Comparison of ENCODE assay signal across 1 cellular context in the genomic region with DNA sequence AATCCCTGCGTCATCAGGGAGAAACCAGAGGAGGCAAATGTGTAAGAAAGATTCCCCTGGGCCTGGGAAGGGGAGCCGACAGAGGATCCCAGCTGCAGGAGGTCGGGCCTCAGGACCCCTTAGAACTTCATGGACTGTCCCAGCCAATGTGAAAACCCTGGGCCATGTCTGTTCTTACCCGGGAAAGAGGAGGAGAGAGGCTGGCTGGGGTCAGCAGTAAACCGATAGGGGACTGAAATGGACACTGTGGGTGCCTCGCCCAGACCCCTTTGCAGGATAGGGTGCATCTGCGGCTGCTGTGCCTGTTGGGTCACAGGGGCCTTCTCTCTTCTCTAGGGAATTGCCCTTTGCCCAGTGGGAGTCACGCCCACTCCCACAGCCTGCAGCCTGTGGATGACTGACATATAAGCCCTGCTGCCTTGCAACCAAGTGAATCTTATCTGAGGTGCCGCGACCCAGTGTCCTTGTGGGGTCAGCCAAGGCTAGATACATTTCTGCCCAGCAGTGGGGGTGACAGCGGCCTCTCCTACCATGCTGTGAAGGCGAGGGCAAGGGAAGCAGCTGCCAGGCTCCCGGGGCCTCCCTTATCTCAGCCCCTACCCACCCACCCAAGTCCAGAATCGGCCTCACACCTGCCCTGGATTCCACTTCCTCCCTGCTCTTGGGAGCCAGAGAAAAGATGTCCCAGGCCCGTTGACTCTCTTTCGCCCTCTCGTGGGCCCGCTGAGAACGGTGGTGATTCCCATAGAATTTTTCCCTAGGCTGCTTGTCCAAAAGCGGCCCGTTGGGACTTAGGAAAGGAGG.
TF ChIP-seq lines count a peak whose summit lies in the region.

No MANE protein-coding gene starts in this region.

TF ChIP-seq in HepG2, 621 proteins besides CTCF, POLR2A, EP300 and RAD21 (continues in another document):
- TF ChIP-seq, protein P1, sequence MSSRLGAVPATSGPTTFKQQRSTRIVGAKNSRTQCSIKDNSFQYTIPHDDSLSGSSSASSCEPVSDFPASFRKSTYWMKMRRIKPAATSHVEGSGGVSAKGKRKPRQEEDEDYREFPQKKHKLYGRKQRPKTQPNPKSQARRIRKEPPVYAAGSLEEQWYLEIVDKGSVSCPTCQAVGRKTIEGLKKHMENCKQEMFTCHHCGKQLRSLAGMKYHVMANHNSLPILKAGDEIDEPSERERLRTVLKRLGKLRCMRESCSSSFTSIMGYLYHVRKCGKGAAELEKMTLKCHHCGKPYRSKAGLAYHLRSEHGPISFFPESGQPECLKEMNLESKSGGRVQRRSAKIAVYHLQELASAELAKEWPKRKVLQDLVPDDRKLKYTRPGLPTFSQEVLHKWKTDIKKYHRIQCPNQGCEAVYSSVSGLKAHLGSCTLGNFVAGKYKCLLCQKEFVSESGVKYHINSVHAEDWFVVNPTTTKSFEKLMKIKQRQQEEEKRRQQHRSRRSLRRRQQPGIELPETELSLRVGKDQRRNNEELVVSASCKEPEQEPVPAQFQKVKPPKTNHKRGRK (CRISPR knock-in tag; IDR thresholded peaks at IDR 0.05) = peak; percentile 67; the same call in 1 of the 2 replicates
- TF ChIP-seq ZEB1 (IDR thresholded peaks at IDR 0.05; ENCODE audit: insufficient replicate concordance, low read depth) = no peak
- TF ChIP-seq, protein P2, sequence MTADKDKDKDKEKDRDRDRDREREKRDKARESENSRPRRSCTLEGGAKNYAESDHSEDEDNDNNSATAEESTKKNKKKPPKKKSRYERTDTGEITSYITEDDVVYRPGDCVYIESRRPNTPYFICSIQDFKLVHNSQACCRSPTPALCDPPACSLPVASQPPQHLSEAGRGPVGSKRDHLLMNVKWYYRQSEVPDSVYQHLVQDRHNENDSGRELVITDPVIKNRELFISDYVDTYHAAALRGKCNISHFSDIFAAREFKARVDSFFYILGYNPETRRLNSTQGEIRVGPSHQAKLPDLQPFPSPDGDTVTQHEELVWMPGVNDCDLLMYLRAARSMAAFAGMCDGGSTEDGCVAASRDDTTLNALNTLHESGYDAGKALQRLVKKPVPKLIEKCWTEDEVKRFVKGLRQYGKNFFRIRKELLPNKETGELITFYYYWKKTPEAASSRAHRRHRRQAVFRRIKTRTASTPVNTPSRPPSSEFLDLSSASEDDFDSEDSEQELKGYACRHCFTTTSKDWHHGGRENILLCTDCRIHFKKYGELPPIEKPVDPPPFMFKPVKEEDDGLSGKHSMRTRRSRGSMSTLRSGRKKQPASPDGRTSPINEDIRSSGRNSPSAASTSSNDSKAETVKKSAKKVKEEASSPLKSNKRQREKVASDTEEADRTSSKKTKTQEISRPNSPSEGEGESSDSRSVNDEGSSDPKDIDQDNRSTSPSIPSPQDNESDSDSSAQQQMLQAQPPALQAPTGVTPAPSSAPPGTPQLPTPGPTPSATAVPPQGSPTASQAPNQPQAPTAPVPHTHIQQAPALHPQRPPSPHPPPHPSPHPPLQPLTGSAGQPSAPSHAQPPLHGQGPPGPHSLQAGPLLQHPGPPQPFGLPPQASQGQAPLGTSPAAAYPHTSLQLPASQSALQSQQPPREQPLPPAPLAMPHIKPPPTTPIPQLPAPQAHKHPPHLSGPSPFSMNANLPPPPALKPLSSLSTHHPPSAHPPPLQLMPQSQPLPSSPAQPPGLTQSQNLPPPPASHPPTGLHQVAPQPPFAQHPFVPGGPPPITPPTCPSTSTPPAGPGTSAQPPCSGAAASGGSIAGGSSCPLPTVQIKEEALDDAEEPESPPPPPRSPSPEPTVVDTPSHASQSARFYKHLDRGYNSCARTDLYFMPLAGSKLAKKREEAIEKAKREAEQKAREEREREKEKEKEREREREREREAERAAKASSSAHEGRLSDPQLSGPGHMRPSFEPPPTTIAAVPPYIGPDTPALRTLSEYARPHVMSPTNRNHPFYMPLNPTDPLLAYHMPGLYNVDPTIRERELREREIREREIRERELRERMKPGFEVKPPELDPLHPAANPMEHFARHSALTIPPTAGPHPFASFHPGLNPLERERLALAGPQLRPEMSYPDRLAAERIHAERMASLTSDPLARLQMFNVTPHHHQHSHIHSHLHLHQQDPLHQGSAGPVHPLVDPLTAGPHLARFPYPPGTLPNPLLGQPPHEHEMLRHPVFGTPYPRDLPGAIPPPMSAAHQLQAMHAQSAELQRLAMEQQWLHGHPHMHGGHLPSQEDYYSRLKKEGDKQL (CRISPR knock-in tag; IDR thresholded peaks at IDR 0.05; ENCODE audit: low read depth) = no peak
- TF ChIP-seq, protein P3, sequence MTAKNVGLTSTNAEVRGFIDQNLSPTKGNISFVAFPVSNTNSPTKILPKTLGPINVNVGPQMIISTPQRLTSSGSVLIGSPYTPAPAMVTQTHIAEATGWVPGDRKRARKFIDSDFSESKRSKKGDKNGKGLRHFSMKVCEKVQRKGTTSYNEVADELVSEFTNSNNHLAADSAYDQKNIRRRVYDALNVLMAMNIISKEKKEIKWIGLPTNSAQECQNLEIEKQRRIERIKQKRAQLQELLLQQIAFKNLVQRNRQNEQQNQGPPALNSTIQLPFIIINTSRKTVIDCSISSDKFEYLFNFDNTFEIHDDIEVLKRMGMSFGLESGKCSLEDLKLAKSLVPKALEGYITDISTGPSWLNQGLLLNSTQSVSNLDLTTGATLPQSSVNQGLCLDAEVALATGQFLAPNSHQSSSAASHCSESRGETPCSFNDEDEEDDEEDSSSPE (CRISPR knock-in tag; IDR thresholded peaks at IDR 0.05) = no peak
- no peak for TF ChIP-seq ZNF570 (CRISPR knock-in tag; IDR thresholded peaks at IDR 0.05; ENCODE audit: borderline replicate concordance)
- TF ChIP-seq RXRB (CRISPR knock-in tag; IDR thresholded peaks at IDR 0.05; ENCODE audit: borderline replicate concordance) = 0 out of 2 replicates have a peak, but pooled peaks have one; percentile 14
- no peak for TF ChIP-seq ZNF224 (CRISPR knock-in tag; IDR thresholded peaks at IDR 0.05)
- TF ChIP-seq, protein P4, sequence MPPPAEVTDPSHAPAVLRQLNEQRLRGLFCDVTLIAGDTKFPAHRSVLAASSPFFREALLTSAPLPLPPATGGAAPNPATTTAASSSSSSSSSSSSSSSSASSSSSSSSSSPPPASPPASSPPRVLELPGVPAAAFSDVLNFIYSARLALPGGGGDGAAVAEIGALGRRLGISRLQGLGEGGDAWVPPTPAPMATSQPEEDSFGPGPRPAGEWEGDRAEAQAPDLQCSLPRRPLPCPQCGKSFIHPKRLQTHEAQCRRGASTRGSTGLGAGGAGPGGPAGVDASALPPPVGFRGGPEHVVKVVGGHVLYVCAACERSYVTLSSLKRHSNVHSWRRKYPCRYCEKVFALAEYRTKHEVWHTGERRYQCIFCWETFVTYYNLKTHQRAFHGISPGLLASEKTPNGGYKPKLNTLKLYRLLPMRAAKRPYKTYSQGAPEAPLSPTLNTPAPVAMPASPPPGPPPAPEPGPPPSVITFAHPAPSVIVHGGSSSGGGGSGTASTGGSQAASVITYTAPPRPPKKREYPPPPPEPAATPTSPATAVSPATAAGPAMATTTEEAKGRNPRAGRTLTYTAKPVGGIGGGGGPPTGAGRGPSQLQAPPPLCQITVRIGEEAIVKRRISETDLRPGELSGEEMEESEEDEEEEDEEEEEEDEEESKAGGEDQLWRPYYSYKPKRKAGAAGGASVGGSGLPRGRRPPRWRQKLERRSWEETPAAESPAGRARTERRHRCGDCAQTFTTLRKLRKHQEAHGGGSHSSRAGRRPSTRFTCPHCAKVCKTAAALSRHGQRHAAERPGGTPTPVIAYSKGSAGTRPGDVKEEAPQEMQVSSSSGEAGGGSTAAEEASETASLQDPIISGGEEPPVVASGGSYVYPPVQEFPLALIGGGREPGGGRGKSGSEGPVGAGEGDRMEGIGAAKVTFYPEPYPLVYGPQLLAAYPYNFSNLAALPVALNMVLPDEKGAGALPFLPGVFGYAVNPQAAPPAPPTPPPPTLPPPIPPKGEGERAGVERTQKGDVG (CRISPR knock-in tag; IDR thresholded peaks at IDR 0.05; ENCODE audit: borderline replicate concordance) = no peak; the same call in 1 of the 2 replicates
- TF ChIP-seq, protein P5, sequence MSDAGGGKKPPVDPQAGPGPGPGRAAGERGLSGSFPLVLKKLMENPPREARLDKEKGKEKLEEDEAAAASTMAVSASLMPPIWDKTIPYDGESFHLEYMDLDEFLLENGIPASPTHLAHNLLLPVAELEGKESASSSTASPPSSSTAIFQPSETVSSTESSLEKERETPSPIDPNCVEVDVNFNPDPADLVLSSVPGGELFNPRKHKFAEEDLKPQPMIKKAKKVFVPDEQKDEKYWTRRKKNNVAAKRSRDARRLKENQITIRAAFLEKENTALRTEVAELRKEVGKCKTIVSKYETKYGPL (CRISPR knock-in tag; IDR thresholded peaks at IDR 0.05) = no peak
- TF ChIP-seq SMAD3 (CRISPR knock-in tag; IDR thresholded peaks at IDR 0.05) = no peak
- no peak for TF ChIP-seq PRPF4 (IDR thresholded peaks at IDR 0.05; ENCODE audit: low read depth, low read length, poor library complexity, severe bottlenecking)
- TF ChIP-seq, protein P6, sequence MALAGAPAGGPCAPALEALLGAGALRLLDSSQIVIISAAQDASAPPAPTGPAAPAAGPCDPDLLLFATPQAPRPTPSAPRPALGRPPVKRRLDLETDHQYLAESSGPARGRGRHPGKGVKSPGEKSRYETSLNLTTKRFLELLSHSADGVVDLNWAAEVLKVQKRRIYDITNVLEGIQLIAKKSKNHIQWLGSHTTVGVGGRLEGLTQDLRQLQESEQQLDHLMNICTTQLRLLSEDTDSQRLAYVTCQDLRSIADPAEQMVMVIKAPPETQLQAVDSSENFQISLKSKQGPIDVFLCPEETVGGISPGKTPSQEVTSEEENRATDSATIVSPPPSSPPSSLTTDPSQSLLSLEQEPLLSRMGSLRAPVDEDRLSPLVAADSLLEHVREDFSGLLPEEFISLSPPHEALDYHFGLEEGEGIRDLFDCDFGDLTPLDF (CRISPR knock-in tag; IDR thresholded peaks at IDR 0.05) = no peak
- no peak for TF ChIP-seq CENPT (CRISPR knock-in tag; IDR thresholded peaks at IDR 0.05; ENCODE audit: low read depth)
- TF ChIP-seq SMC3 (IDR thresholded peaks at IDR 0.05; ENCODE audit: low read length) = peak; percentile 91
- peak; percentile 34; the same call in 1 of the 2 replicates for TF ChIP-seq SALL2 (CRISPR knock-in tag; IDR thresholded peaks at IDR 0.05)
- peak; percentile 85; the same call in 1 of the 2 replicates for TF ChIP-seq KDM2A (CRISPR knock-in tag; IDR thresholded peaks at IDR 0.05; ENCODE audit: borderline replicate concordance, low read depth)
- TF ChIP-seq ZNF17 (CRISPR knock-in tag; IDR thresholded peaks at IDR 0.05) = no peak
- TF ChIP-seq MAFK (conservative IDR thresholded peaks at IDR 0.05 in 1 of 2, IDR thresholded peaks at IDR 0.05 in 1 of 2; ENCODE audit: low read length in 2 of 2) = no peak
- TF ChIP-seq ZNF451 (CRISPR knock-in tag; IDR thresholded peaks at IDR 0.05) = no peak
- TF ChIP-seq PLRG1 (conservative IDR thresholded peaks at IDR 0.05) = no peak
- TF ChIP-seq XBP1 (CRISPR knock-in tag; IDR thresholded peaks at IDR 0.05) = no peak
- no peak for TF ChIP-seq SRSF9 (IDR thresholded peaks at IDR 0.05; ENCODE audit: borderline replicate concordance, insufficient read depth, low read depth, low read length, poor library complexity, severe bottlenecking)
- no peak for TF ChIP-seq GABPA (IDR thresholded peaks at IDR 0.05; ENCODE audit: low read depth, low read length)
- no peak; the same call in 1 of the 2 replicates for TF ChIP-seq GABPA (CRISPR knock-in tag; IDR thresholded peaks at IDR 0.05; ENCODE audit: low read depth)
- no peak for TF ChIP-seq ZSCAN25 (CRISPR knock-in tag; IDR thresholded peaks at IDR 0.05)
- no peak for TF ChIP-seq HNRNPLL (IDR thresholded peaks at IDR 0.05; ENCODE audit: low read depth, low read length, poor library complexity, severe bottlenecking)
- no peak for TF ChIP-seq ARHGAP35 (CRISPR knock-in tag; IDR thresholded peaks at IDR 0.05; ENCODE audit: borderline replicate concordance)
- TF ChIP-seq, protein P7, sequence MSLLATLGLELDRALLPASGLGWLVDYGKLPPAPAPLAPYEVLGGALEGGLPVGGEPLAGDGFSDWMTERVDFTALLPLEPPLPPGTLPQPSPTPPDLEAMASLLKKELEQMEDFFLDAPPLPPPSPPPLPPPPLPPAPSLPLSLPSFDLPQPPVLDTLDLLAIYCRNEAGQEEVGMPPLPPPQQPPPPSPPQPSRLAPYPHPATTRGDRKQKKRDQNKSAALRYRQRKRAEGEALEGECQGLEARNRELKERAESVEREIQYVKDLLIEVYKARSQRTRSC (CRISPR knock-in tag; IDR thresholded peaks at IDR 0.05; ENCODE audit: low read depth) = no peak
- 0 out of 2 replicates have a peak, but pooled peaks have one; percentile 59 for TF ChIP-seq HOXA5 (CRISPR knock-in tag; IDR thresholded peaks at IDR 0.05)
- TF ChIP-seq RFX5 (IDR thresholded peaks at IDR 0.05; ENCODE audit: low read depth, low read length) = no peak
- no peak for TF ChIP-seq ZNF572 (CRISPR knock-in tag; IDR thresholded peaks at IDR 0.05)
- TF ChIP-seq, protein P8, sequence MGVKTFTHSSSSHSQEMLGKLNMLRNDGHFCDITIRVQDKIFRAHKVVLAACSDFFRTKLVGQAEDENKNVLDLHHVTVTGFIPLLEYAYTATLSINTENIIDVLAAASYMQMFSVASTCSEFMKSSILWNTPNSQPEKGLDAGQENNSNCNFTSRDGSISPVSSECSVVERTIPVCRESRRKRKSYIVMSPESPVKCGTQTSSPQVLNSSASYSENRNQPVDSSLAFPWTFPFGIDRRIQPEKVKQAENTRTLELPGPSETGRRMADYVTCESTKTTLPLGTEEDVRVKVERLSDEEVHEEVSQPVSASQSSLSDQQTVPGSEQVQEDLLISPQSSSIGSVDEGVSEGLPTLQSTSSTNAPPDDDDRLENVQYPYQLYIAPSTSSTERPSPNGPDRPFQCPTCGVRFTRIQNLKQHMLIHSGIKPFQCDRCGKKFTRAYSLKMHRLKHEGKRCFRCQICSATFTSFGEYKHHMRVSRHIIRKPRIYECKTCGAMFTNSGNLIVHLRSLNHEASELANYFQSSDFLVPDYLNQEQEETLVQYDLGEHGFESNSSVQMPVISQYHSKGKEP (CRISPR knock-in tag; IDR thresholded peaks at IDR 0.05) = no peak
- no peak for TF ChIP-seq DMAP1 (CRISPR knock-in tag; IDR thresholded peaks at IDR 0.05)
- TF ChIP-seq KLF13 (CRISPR knock-in tag; IDR thresholded peaks at IDR 0.05) = no peak
- no peak for TF ChIP-seq REL (CRISPR knock-in tag; conservative IDR thresholded peaks at IDR 0.05)
- TF ChIP-seq CEBPG (CRISPR knock-in tag; IDR thresholded peaks at IDR 0.05) = 0 out of 2 replicates have a peak, but pooled peaks have one; percentile 4
- peak; percentile 50 for TF ChIP-seq TBL1XR1 (IDR thresholded peaks at IDR 0.05; ENCODE audit: borderline replicate concordance, low read length, partially characterized antibody)
- no peak for TF ChIP-seq ARNT2 (CRISPR knock-in tag; IDR thresholded peaks at IDR 0.05; ENCODE audit: low read depth)
- no peak for TF ChIP-seq ZNF180 (CRISPR knock-in tag; IDR thresholded peaks at IDR 0.05; ENCODE audit: borderline replicate concordance, low read depth)
- TF ChIP-seq, protein P9, sequence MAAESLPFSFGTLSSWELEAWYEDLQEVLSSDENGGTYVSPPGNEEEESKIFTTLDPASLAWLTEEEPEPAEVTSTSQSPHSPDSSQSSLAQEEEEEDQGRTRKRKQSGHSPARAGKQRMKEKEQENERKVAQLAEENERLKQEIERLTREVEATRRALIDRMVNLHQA (CRISPR knock-in tag; IDR thresholded peaks at IDR 0.05) = no peak
- TF ChIP-seq, protein P10, sequence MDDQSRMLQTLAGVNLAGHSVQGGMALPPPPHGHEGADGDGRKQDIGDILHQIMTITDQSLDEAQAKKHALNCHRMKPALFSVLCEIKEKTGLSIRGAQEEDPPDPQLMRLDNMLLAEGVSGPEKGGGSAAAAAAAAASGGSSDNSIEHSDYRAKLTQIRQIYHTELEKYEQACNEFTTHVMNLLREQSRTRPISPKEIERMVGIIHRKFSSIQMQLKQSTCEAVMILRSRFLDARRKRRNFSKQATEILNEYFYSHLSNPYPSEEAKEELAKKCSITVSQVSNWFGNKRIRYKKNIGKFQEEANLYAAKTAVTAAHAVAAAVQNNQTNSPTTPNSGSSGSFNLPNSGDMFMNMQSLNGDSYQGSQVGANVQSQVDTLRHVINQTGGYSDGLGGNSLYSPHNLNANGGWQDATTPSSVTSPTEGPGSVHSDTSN (CRISPR knock-in tag; IDR thresholded peaks at IDR 0.05; ENCODE audit: borderline replicate concordance) = no peak
- TF ChIP-seq JUNB (CRISPR knock-in tag; IDR thresholded peaks at IDR 0.05; ENCODE audit: borderline replicate concordance) = no peak
